8 cellular contexts compared by ENCODE assay signal in genomic region chr7:1136841-1137516, GRCh38. TPM values are rescaled to one million over a fixed set of nuclear protein-coding genes. Genes with fewer than 3 reads are reported as not detected.
DNase-seq lines count a peak whose midpoint lies in the region; ATAC-seq and TF ChIP-seq lines count a peak whose summit lies in the region.

No MANE protein-coding gene starts in this region.

- peak overlapping the region; percentile 41 for H3K9ac ChIP-seq in mucosa of stomach (ENCODE audit: low read length)

- H3K27me3 Mint-ChIP-seq in brain = peaks cover 7% of the 10 kb centered on the region

- no peak for TF ChIP-seq CTCF in brain (conservative IDR thresholded peaks at IDR 0.05)

- peaks cover 27% of the 10 kb centered on the region for H3K36me3 Mint-ChIP-seq in brain

- peak overlapping the region; percentile 7 to 85 (median 54) for H3K27ac Mint-ChIP-seq in brain

- no peaks in the 10 kb centered on the region for H3K36me3 ChIP-seq in mucosa of stomach (ENCODE audit: control insufficient read depth, insufficient read depth, low read length)

- peaks cover 3 to 23% (median 9%) of the 10 kb centered on the region in 5 experiments for H3K9me3 Mint-ChIP-seq in brain

- peak overlapping the region; percentile 85 to 96 (median 90) for H3K4me3 Mint-ChIP-seq in brain

- ATAC-seq in HG02642 (IDR thresholded peaks at IDR 0.05; ENCODE audit: poor library complexity, unreplicated experiment) = no peak

- H3K4me1 Mint-ChIP-seq in brain = peaks cover 21% of the 10 kb centered on the region

- DNase-seq in SKM-1 (lab: John Stamatoyannopoulos, UW; ENCODE audit: unreplicated experiment) (peak; percentile 12), SKM-1 treated with dmso at 0.1 percent for 144 hours (lab: John Stamatoyannopoulos, UW; ENCODE audit: unreplicated experiment) (no peak), NCI-H345 (lab: John Stamatoyannopoulos, UW) (peak; percentile 49), NCI-H1930 (lab: John Stamatoyannopoulos, UW) (no peak), superior temporal gyrus (ENCODE audit: extremely low spot score) (no peak)

- H3K9me3 ChIP-seq in mucosa of stomach (ENCODE audit: control insufficient read depth, low read length) = no peaks in the 10 kb centered on the region

- H3K27me3 ChIP-seq in mucosa of stomach (ENCODE audit: control insufficient read depth, insufficient read depth, low read length) = no peaks in the 10 kb centered on the region

- peaks cover 9% of the 10 kb centered on the region for H3K4me1 ChIP-seq in mucosa of stomach (ENCODE audit: control insufficient read depth, insufficient read depth, low read length)

- no peak overlapping the region for H3K4me3 ChIP-seq in mucosa of stomach (ENCODE audit: low read length)

RNA-seq across cellular contexts. Expression of gene ZFAND2A, which starts 23.0 kb away (rescaled TPM):
- 25.2 TPM for polyA plus RNA-seq in brain (ENCODE audit: insufficient read depth, low read depth, low replicate concordance)

RNA-seq across cellular contexts. Expression of gene GPER1, which starts 49.1 kb away (rescaled TPM):
- 10.9 TPM for polyA plus RNA-seq in brain (ENCODE audit: insufficient read depth, low read depth, low replicate concordance)

Comparison
In these comparisons a context has a peak if more than half of its experiments do, and no peak if none do; other contexts are left out.
1. DNase-seq: peak in SKM-1 (single experiment) and NCI-H345 (single experiment); none in SKM-1 treated with dmso at 0.1 percent for 144 hours (single experiment), NCI-H1930 (0 of 2) and superior temporal gyrus (single experiment).